Comparison of ENCODE assay signal across 8 cellular contexts in genomic region chr1:150221552-150221951, GRCh38. TPM values are rescaled to one million over a fixed set of nuclear protein-coding genes. Genes with fewer than 3 reads are reported as not detected.
DNase-seq lines count a peak whose midpoint lies in the region; ATAC-seq and TF ChIP-seq lines count a peak whose summit lies in the region.

No MANE protein-coding gene starts in this region.

- peaks cover 0 to 6% (median 6%) of the 10 kb centered on the region in 4 donors for H3K4me1 Mint-ChIP-seq in CD4-positive, alpha-beta memory T cell

- H3K4me1 ChIP-seq in CD4-positive, alpha-beta memory T cell (ENCODE audit: insufficient read depth, low read length), result no peaks in the 10 kb centered on the region
- H3K4me1 ChIP-seq in lower lobe of right lung (no peaks in the 10 kb centered on the region), upper lobe of left lung (no peaks in the 10 kb centered on the region)

- TF ChIP-seq POLR2A in upper lobe of left lung (IDR thresholded peaks at IDR 0.05), result no peak

- H3K27me3 Mint-ChIP-seq in CD4-positive, alpha-beta memory T cell, result no peaks in the 10 kb centered on the region

- H3K4me3 Mint-ChIP-seq in CD4-positive, alpha-beta memory T cell, result no peak overlapping the region

- peak overlapping the region in 3 of 7 donors; percentile 48 to 64 (median 57) for H3K27ac Mint-ChIP-seq in CD4-positive, alpha-beta memory T cell

- POLR2A ChIA-PET in CD4-positive, alpha-beta memory T cell (lab: Charles Lee; ENCODE audit: partially characterized antibody), result interaction anchor here (5.2 kb wide), 1 partner anchor 14 kb away, joined by 27 read pairs; the partner anchor contains the start of gene ANP32E

- no peaks in the 10 kb centered on the region for H3K27me3 ChIP-seq in CD4-positive, alpha-beta memory T cell (ENCODE audit: insufficient read depth, low read length)
- H3K27me3 ChIP-seq in lower lobe of right lung (ENCODE audit: low read depth) (no peaks in the 10 kb centered on the region), upper lobe of left lung (no peaks in the 10 kb centered on the region)

- no peaks in the 10 kb centered on the region for H3K9me3 ChIP-seq in CD4-positive, alpha-beta memory T cell (ENCODE audit: control insufficient read depth in 1 of 2, low read length in 2 of 2)
- no peaks in the 10 kb centered on the region for H3K9me3 ChIP-seq in lower lobe of right lung
- no peaks in the 10 kb centered on the region for H3K9me3 ChIP-seq in upper lobe of left lung

- peak; percentile 58 for TF ChIP-seq CTCF in astrocyte of the spinal cord (IDR thresholded peaks at IDR 0.05; ENCODE audit: low read depth, low read length)
- TF ChIP-seq CTCF in lower lobe of right lung (IDR thresholded peaks at IDR 0.05), result peak; percentile 34
- TF ChIP-seq CTCF in upper lobe of left lung (IDR thresholded peaks at IDR 0.05), result peak in 3 of 6 experiments; percentile 25 to 31 (median 29)

- no peak overlapping the region for H3K4me3 ChIP-seq in CD4-positive, alpha-beta memory T cell (ENCODE audit: low read length in 2 of 2)
- no peak overlapping the region for H3K4me3 ChIP-seq in astrocyte of the spinal cord (ENCODE audit: low read depth, low read length)
- no peak overlapping the region for H3K4me3 ChIP-seq in lower lobe of right lung
- H3K4me3 ChIP-seq in upper lobe of left lung, result no peak overlapping the region

- intact Hi-C loops in CD4-positive, alpha-beta memory T cell (cut with micrococcal nuclease), result no loop called here
- intact Hi-C loops in lower lobe of right lung (cut with DNase I), result no loop called here

- in situ Hi-C loops in astrocyte of the spinal cord (cut with HindIII; ENCODE audit: low sequenced_read_pairs), result no loop called here

- CTCF ChIA-PET in CD4-positive, alpha-beta memory T cell (lab: Charles Lee; ENCODE audit: partially characterized antibody), result interaction anchor here (0.7 kb wide), 1 partner anchor 153 kb away, joined by 6 read pairs; no protein-coding TSS in a partner anchor

- no peaks in the 10 kb centered on the region for H3K9me3 Mint-ChIP-seq in CD4-positive, alpha-beta memory T cell

- H3K27ac ChIP-seq in CD4-positive, alpha-beta memory T cell (ENCODE audit: low read depth, low read length), result no peak overlapping the region
- H3K27ac ChIP-seq in lower lobe of right lung (no peak overlapping the region), upper lobe of left lung (no peak overlapping the region)

- H3K36me3 Mint-ChIP-seq in CD4-positive, alpha-beta memory T cell, result peaks cover 26 to 39% of the 10 kb centered on the region in 2 donors

- H3K36me3 ChIP-seq in CD4-positive, alpha-beta memory T cell (ENCODE audit: insufficient read depth, low read length), result peaks cover 6% of the 10 kb centered on the region
- H3K36me3 ChIP-seq in lower lobe of right lung (peaks cover 64% of the 10 kb centered on the region), upper lobe of left lung (peaks cover 0 to 59% (median 23%) of the 10 kb centered on the region in 4 donors)

- 93 to 97% methylated on average over 2 of the region's 2 CpGs for WGBS in upper lobe of left lung, 2 donors

- TF ChIP-seq EP300 in upper lobe of left lung (IDR thresholded peaks at IDR 0.05), result no peak

- peak in 4 of 5 donors; percentile 13 to 29 (median 21) for DNase-seq in CD4-positive, alpha-beta memory T cell
- peak; percentile 32 for DNase-seq in HT-29 (ENCODE audit: low spot score)
- peak; percentile 36 for DNase-seq in astrocyte of the spinal cord (ENCODE audit: low read depth, low spot score)
- DNase-seq in lower lobe of right lung, result no peak
- DNase-seq in GM19240 (ENCODE audit: insufficient read length, low spot score), result no peak
- no peak for DNase-seq in upper lobe of left lung
- DNase-seq in 8988T, result no peak

- ATAC-seq in lower lobe of right lung (no peak), upper lobe of left lung (ENCODE audit: low FRiP score in 2 of 2) (no peak), HG03039 (IDR thresholded peaks at IDR 0.05; ENCODE audit: unreplicated experiment) (no peak)

RNA-seq across cellular contexts. Expression of gene ANP32E, which starts 14.4 kb away (rescaled TPM):
- total RNA-seq in CD4-positive, alpha-beta memory T cell, result 10 to 100 TPM; 53.4 to 57.9 TPM
- 10 to 100 TPM; 65.6 to 66.5 TPM for polyA plus RNA-seq in CD4-positive, alpha-beta memory T cell
- 12.7 and 16.4 TPM in 2 replicates for total RNA-seq in HT-29 (2014; rRNA removed; shearing (Covaris generic))
- total RNA-seq in lower lobe of right lung (27.9 TPM), upper lobe of left lung (10 to 100 TPM in 5 of 6 donors, 1 to 10 TPM in 1; 7.7 to 38.8 (median 27.9) TPM)

RNA-seq across cellular contexts. Expression of gene CA14, which starts 36.0 kb away (rescaled TPM):
- not detected for total RNA-seq in CD4-positive, alpha-beta memory T cell
- under 1 TPM in 1 of 2 donors, not detected in 1; 0.40 TPM for polyA plus RNA-seq in CD4-positive, alpha-beta memory T cell
- total RNA-seq in HT-29 (2014; rRNA removed; shearing (Covaris generic)), result 0.63 TPM in 1 of 2 replicates, not detected in the other
- total RNA-seq in lower lobe of right lung (0.38 TPM), upper lobe of left lung (1 to 10 TPM in 1 of 6 donors, under 1 TPM in 3, not detected in 2; 0.61 to 1.0 (median 0.63) TPM)

RNA-seq across cellular contexts. Expression of gene APH1A, which starts 47.3 kb away (rescaled TPM):
- total RNA-seq in CD4-positive, alpha-beta memory T cell, result 100 to 1,000 TPM; 118 to 120 TPM
- polyA plus RNA-seq in CD4-positive, alpha-beta memory T cell, result 10 to 100 TPM; 45.1 to 72.0 TPM
- 117 and 138 TPM in 2 replicates for total RNA-seq in HT-29 (2014; rRNA removed; shearing (Covaris generic))
- total RNA-seq in lower lobe of right lung, result 129 TPM
- total RNA-seq in upper lobe of left lung, result 100 to 1,000 TPM in 3 of 6 donors, 10 to 100 TPM in 3; 71.2 to 169 (median 101) TPM

RNA-seq across cellular contexts. Expression of gene C1orf54, which starts 51.0 kb away (rescaled TPM):
- total RNA-seq in CD4-positive, alpha-beta memory T cell, result 1 to 10 TPM; 2.5 to 3.4 TPM
- polyA plus RNA-seq in CD4-positive, alpha-beta memory T cell, result 1 to 10 TPM; 5.3 to 7.4 TPM
- 0.20 and 0.29 TPM in 2 replicates for total RNA-seq in HT-29 (2014; rRNA removed; shearing (Covaris generic))
- total RNA-seq in lower lobe of right lung (12.2 TPM), upper lobe of left lung (10 to 100 TPM in 1 of 6 donors, 1 to 10 TPM in 3, not detected in 2; 3.3 to 13.8 (median 7.3) TPM)

Comparison
In these comparisons a context has a peak if more than half of its experiments do, and no peak if none do; other contexts are left out.
1. DNase-seq: peak in CD4-positive, alpha-beta memory T cell (4 of 5), HT-29 (single experiment) and astrocyte of the spinal cord (single experiment); none in lower lobe of right lung (single experiment), GM19240 (single experiment), upper lobe of left lung (0 of 2) and 8988T (single experiment).